In the genomic region with DNA sequence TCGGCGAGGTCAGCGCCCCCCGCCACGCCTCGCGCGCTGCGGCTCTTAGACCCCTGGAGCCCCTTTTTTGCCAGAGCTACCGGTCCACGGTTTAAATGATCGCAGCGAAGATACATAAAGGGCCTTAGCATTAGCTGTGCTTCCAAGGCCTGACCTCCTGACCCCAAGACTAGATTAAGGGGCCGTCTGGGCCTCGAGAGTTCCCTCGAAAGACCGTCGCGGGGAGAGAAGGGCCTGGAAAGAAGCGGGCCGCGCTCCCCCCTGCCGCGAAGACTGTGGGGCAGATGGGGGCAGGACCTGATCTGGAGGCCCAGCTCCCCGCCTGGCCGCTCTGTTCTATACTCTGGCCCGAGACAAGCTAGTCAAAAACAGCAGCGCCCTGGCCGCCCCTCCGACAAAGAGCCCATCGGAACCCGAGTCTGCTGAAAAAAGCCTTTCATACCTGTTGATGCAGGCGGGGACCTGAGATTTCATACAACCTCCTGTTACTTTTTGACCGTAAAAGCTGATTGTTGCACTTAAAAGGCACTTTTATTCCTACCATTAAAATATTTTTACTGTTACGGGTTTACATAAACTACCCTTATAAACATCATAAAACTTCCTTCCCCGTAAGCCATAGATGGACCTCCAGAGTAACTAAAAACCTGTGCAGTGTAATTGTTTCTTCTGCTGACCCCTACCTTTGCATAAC, we compare ENCODE assay signal across 10 cellular contexts.
DNase-seq lines count a peak whose midpoint lies in the region; ATAC-seq and TF ChIP-seq lines count a peak whose summit lies in the region.
"Had no signal": no experiment of that assay in that cellular context is flagged by ENCODE, and none has a peak within 500 bp of the region (broad histone marks: within the 10 kb centered on the region; RNA-seq: fewer than 3 reads in every experiment).

No MANE protein-coding gene starts in this region.

- no peaks in the 10 kb centered on the region for H3K36me3 ChIP-seq in GM23338 (ENCODE audit: insufficient read depth)
- H3K36me3 ChIP-seq in iPS-18a (ENCODE audit: control insufficient read depth, low read depth, low read length) = no peaks in the 10 kb centered on the region
- no peaks in the 10 kb centered on the region for H3K36me3 ChIP-seq in adrenal gland (replicated peaks in 1 of 2)

- H3K4me2 ChIP-seq in GM23338 = peak overlapping the region; percentile 90

- H3K27ac ChIP-seq in GM23338 (ENCODE audit: low read depth) (no peak overlapping the region), iPS-18a (ENCODE audit: low read length) (no peak overlapping the region), adrenal gland (no peak overlapping the region)
- H3K27ac ChIP-seq: epithelial cell of prostate had no signal

- H2AFZ ChIP-seq in GM23338 = peak overlapping the region; percentile 82

- 0 out of 2 replicates have a peak, but pooled peaks cover 2% of the 10 kb centered on the region for H3F3A ChIP-seq in GM23338 (replicated peaks; ENCODE audit: low read depth)

- peak overlapping the region; percentile 15 for H3K9ac ChIP-seq in iPS-18a (ENCODE audit: low read length)

- DNase-seq in GM23338 (ENCODE audit: low spot score) (peak; percentile 62), sciatic nerve (ENCODE audit: low spot score) (peak; percentile 60), adrenal gland (no peak), amniotic stem cell (lab: John Stamatoyannopoulos, UW) (no peak), GF-D8 (lab: John Stamatoyannopoulos, UW) (no peak)
- DNase-seq in activated CD4-positive, alpha-beta memory T cell treated with anti-CD3 and anti-CD28 coated beads for 36 hours = no peak
- DNase-seq: GDM1 had no signal

- POLR2A ChIA-PET in activated CD4-positive, alpha-beta memory T cell treated with anti-CD3 and anti-CD28 coated beads for 36 hours (lab: Charles Lee) = no interaction called here

- no peak for TF ChIP-seq CTCF in GM23338 (conservative IDR thresholded peaks at IDR 0.05; ENCODE audit: low read depth in 2 of 2)
- TF ChIP-seq CTCF in adrenal gland (IDR thresholded peaks at IDR 0.05) = no peak

- peak overlapping the region; percentile 92 for H3K4me3 Mint-ChIP-seq in GM23338
- peak overlapping the region; percentile 35 for H3K4me3 Mint-ChIP-seq in activated CD4-positive, alpha-beta memory T cell treated with anti-CD3 and anti-CD28 coated beads for 36 hours

- no peak for TF ChIP-seq POLR2A in adrenal gland (IDR thresholded peaks at IDR 0.05)

- H3K27me3 ChIP-seq in GM23338 (ENCODE audit: insufficient read depth) (peaks cover 90% of the 10 kb centered on the region), iPS-18a (ENCODE audit: control insufficient read depth, insufficient read depth, low read length) (peaks cover 80% of the 10 kb centered on the region), adrenal gland (no peaks in the 10 kb centered on the region)

- H4K20me1 ChIP-seq in GM23338 (replicated peaks; ENCODE audit: insufficient read depth) = peaks cover 6% of the 10 kb centered on the region; the same call in 1 of the 2 replicates

- H3K4me1 Mint-ChIP-seq in GM23338 = peaks cover 25% of the 10 kb centered on the region
- peaks cover 52% of the 10 kb centered on the region for H3K4me1 Mint-ChIP-seq in activated CD4-positive, alpha-beta memory T cell treated with anti-CD3 and anti-CD28 coated beads for 36 hours (ENCODE audit: low read depth)

- intact Hi-C loops in activated CD4-positive, alpha-beta memory T cell treated with anti-CD3 and anti-CD28 coated beads for 36 hours (cut with micrococcal nuclease) = loop anchor here (5.0 to 10.0 kb wide), 2 partner anchors 178 to 815 kb away; a partner anchor contains a TSS
- intact Hi-C loops in sciatic nerve (cut with DNase I) = no loop called here
- intact Hi-C loops in adrenal gland (cut with DNase I) = no loop called here

- H3K4me1 ChIP-seq in GM23338 (ENCODE audit: insufficient read depth) = peaks cover 19% of the 10 kb centered on the region
- H3K4me1 ChIP-seq in iPS-18a (ENCODE audit: control insufficient read depth, low read depth, low read length) = peaks cover 14% of the 10 kb centered on the region
- peaks cover 5 to 15% of the 10 kb centered on the region in 2 donors for H3K4me1 ChIP-seq in adrenal gland (replicated peaks in 1 of 2)

- peaks cover 62% of the 10 kb centered on the region for H3K27me3 Mint-ChIP-seq in GM23338 (ENCODE audit: insufficient read depth, low read depth, poor library complexity)
- no peaks in the 10 kb centered on the region for H3K27me3 Mint-ChIP-seq in activated CD4-positive, alpha-beta memory T cell treated with anti-CD3 and anti-CD28 coated beads for 36 hours

- no peaks in the 10 kb centered on the region for H3K9me2 ChIP-seq in GM23338 (ENCODE audit: insufficient read depth)

- peak overlapping the region; percentile 65 for H3K4me3 ChIP-seq in GM23338
- H3K4me3 ChIP-seq in iPS-18a (ENCODE audit: low read length) = peak overlapping the region; percentile 68
- H3K4me3 ChIP-seq in adrenal gland = peak overlapping the region in 1 of 4 donors; percentile 86

- H3K36me3 Mint-ChIP-seq in GM23338 (ENCODE audit: low read depth) = no peaks in the 10 kb centered on the region
- peaks cover 11% of the 10 kb centered on the region for H3K36me3 Mint-ChIP-seq in activated CD4-positive, alpha-beta memory T cell treated with anti-CD3 and anti-CD28 coated beads for 36 hours

- H3K9me3 ChIP-seq in iPS-18a (ENCODE audit: control insufficient read depth, low read depth, low read length) = no peaks in the 10 kb centered on the region
- H3K9me3 ChIP-seq in adrenal gland (replicated peaks in 1 of 3) = no peaks in the 10 kb centered on the region

- peak; percentile 34 for ATAC-seq in GM23338
- no peak for ATAC-seq in sciatic nerve
- no peak for ATAC-seq in GM19463 (IDR thresholded peaks at IDR 0.05; ENCODE audit: unreplicated experiment)

- CTCF ChIA-PET in activated CD4-positive, alpha-beta memory T cell treated with anti-CD3 and anti-CD28 coated beads for 36 hours (lab: Charles Lee) = interaction anchor here (0.6 to 1.5 kb wide), 2 partner anchors 16 to 147 kb away, joined by 3 to 9 read pairs; no protein-coding TSS in a partner anchor

- H3K9me3 Mint-ChIP-seq in GM23338 = no peaks in the 10 kb centered on the region
- H3K9me3 Mint-ChIP-seq in activated CD4-positive, alpha-beta memory T cell treated with anti-CD3 and anti-CD28 coated beads for 36 hours = no peaks in the 10 kb centered on the region

- no peak overlapping the region for H3K27ac Mint-ChIP-seq in GM23338
- H3K27ac Mint-ChIP-seq in activated CD4-positive, alpha-beta memory T cell treated with anti-CD3 and anti-CD28 coated beads for 36 hours = no peak overlapping the region

- 92 to 96% (median 93%) methylated on average over 23 to 36 of the region's 36 CpGs for WGBS in adrenal gland, 4 donors

- H3K79me2 ChIP-seq in GM23338 (replicated peaks; ENCODE audit: insufficient read depth) = no peaks in the 10 kb centered on the region

TF ChIP-seq in GM23338, 12 proteins besides CTCF, POLR2A, EP300 and RAD21:
- TF ChIP-seq, protein P1, sequence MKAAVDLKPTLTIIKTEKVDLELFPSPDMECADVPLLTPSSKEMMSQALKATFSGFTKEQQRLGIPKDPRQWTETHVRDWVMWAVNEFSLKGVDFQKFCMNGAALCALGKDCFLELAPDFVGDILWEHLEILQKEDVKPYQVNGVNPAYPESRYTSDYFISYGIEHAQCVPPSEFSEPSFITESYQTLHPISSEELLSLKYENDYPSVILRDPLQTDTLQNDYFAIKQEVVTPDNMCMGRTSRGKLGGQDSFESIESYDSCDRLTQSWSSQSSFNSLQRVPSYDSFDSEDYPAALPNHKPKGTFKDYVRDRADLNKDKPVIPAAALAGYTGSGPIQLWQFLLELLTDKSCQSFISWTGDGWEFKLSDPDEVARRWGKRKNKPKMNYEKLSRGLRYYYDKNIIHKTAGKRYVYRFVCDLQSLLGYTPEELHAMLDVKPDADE (IDR thresholded peaks at IDR 0.05) = no peak
- TF ChIP-seq, protein P2, sequence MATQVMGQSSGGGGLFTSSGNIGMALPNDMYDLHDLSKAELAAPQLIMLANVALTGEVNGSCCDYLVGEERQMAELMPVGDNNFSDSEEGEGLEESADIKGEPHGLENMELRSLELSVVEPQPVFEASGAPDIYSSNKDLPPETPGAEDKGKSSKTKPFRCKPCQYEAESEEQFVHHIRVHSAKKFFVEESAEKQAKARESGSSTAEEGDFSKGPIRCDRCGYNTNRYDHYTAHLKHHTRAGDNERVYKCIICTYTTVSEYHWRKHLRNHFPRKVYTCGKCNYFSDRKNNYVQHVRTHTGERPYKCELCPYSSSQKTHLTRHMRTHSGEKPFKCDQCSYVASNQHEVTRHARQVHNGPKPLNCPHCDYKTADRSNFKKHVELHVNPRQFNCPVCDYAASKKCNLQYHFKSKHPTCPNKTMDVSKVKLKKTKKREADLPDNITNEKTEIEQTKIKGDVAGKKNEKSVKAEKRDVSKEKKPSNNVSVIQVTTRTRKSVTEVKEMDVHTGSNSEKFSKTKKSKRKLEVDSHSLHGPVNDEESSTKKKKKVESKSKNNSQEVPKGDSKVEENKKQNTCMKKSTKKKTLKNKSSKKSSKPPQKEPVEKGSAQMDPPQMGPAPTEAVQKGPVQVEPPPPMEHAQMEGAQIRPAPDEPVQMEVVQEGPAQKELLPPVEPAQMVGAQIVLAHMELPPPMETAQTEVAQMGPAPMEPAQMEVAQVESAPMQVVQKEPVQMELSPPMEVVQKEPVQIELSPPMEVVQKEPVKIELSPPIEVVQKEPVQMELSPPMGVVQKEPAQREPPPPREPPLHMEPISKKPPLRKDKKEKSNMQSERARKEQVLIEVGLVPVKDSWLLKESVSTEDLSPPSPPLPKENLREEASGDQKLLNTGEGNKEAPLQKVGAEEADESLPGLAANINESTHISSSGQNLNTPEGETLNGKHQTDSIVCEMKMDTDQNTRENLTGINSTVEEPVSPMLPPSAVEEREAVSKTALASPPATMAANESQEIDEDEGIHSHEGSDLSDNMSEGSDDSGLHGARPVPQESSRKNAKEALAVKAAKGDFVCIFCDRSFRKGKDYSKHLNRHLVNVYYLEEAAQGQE (IDR thresholded peaks at IDR 0.05; ENCODE audit: unreplicated experiment) = no peak
- peak; percentile 76 for TF ChIP-seq EZH2 (IDR thresholded peaks at IDR 0.05; ENCODE audit: low read depth, unreplicated experiment)

Comparison
In these comparisons a context has a peak if more than half of its experiments do, and no peak if none do; other contexts are left out.
1. DNase-seq: peak in GM23338 (single experiment) and sciatic nerve (single experiment); none in activated CD4-positive, alpha-beta memory T cell treated with anti-CD3 and anti-CD28 coated beads for 36 hours (single experiment), adrenal gland (0 of 7), amniotic stem cell (single experiment) and GF-D8 (single experiment).